Comparison of ENCODE assay signal across 18 cellular contexts in genomic region chr4:24630937-24631336, GRCh38.
"Had no signal": no experiment of that assay in that cellular context is flagged by ENCODE, and none has a peak within 500 bp of the region (broad histone marks: within the 10 kb centered on the region; RNA-seq: fewer than 3 reads in every experiment).

No MANE protein-coding gene starts in this region.

- H3K36me3 ChIP-seq: esophagus squamous epithelium, gastroesophageal sphincter, lower lobe of right lung, stomach, thyroid gland had no signal

- H3K9me3 ChIP-seq: esophagus squamous epithelium, gastroesophageal sphincter, lower lobe of right lung, psoas muscle, stomach, thyroid gland had no signal

- ATAC-seq: activated naive CD4-positive, alpha-beta T cell treated with anti-CD3 and anti-CD28 coated beads, Interleukin-2, amount 50 U/mL, for 72 hours; activated T-cell treated with anti-CD3 and anti-CD28 coated beads, Interleukin-2, amount 50 U/mL, for 4 hours; gastroesophageal sphincter; lower lobe of right lung; natural killer cell treated with Interleukin-12 subunit alpha and Interleukin-12 subunit beta and Interleukin-15 and Interleukin-18, amount 100 ng/mL, for 72 hours; psoas muscle had no signal

- H3K4me1 ChIP-seq: esophagus squamous epithelium, gastroesophageal sphincter, lower lobe of right lung, psoas muscle, stomach, thyroid gland had no signal

- H3K4me3 ChIP-seq: esophagus squamous epithelium, gastroesophageal sphincter, lower lobe of right lung, psoas muscle, stomach, thyroid gland had no signal

- H3K27ac ChIP-seq: esophagus squamous epithelium, gastroesophageal sphincter, lower lobe of right lung, psoas muscle, stomach, thyroid gland had no signal

- H3K27me3 ChIP-seq: esophagus squamous epithelium, gastroesophageal sphincter, stomach, thyroid gland had no signal

- DNase-seq: activated CD4-positive, alpha-beta memory T cell treated with anti-CD3 and anti-CD28 coated beads for 36 hours; activated CD4-positive, alpha-beta T cell treated with anti-CD3 and anti-CD28 coated beads for 1 hour; activated effector memory CD4-positive, alpha-beta T cell treated with anti-CD3 and anti-CD28 coated beads, Interleukin-2, amount 50 U/mL, for 16 hours; activated T-cell treated with anti-CD3 and anti-CD28 coated beads, Interleukin-2, amount 50 U/mL, for 4 hours; amygdala; esophagus squamous epithelium; hypothalamus; lower lobe of right lung; occipital lobe; psoas muscle; stimulated activated CD4-positive, alpha-beta T cell treated with anti-CD3 and anti-CD28 coated beads, Interleukin-15, amount 100 ng/mL, for 24 hours; stimulated activated CD4-positive, alpha-beta T cell treated with anti-CD3 and anti-CD28 coated beads, Interleukin-4, amount 100 ng/mL, for 24 hours; stomach; SW 1271; thyroid gland had no signal
